ENCODE assay signal across 1 cellular context in the genomic region with DNA sequence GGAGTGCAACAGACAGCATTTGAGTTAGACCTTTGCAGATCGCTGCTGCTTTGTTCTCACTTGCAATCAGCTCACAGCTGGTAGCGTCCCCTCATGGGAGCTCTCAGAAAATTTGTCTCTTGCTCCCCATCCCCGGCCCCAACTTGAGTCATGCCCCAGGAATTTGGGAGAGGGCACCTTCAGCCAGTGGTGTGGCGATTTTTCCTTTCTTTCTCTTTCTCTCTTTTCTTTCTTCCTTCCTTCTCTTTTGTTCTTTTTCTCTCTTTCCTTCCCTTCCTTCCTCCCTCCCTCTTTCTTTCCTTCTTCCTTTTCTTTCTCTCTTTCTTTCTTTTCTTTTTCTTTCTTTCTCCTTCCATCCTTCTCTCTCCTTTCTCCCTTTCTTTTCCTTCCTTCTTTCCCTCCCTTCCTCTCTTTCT.
TF ChIP-seq lines count a peak whose summit lies in the region.

No MANE protein-coding gene starts in this region.

TF ChIP-seq in H1, 55 proteins besides CTCF, POLR2A, EP300 and RAD21:
- TF ChIP-seq TEAD4 (IDR thresholded peaks at IDR 0.05; ENCODE audit: low read depth, low read length) (peak; percentile 74), GTF2F1 (IDR thresholded peaks at IDR 0.05; ENCODE audit: borderline replicate concordance, low read depth, low read length) (no peak), POU5F1 (IDR thresholded peaks at IDR 0.05; ENCODE audit: low read depth, low read length) (no peak), EGR1 (IDR thresholded peaks at IDR 0.05; ENCODE audit: borderline replicate concordance, low read depth, low read length) (no peak), RBBP5 (IDR thresholded peaks at IDR 0.05; ENCODE audit: borderline replicate concordance, low read depth, low read length) (no peak), JUND (IDR thresholded peaks at IDR 0.05; ENCODE audit: low read length) (peak; percentile 97), JUN (IDR thresholded peaks at IDR 0.05; ENCODE audit: low read depth, low read length) (peak; percentile 79), SUZ12 (IDR thresholded peaks at IDR 0.05; ENCODE audit: low read length) (no peak), KDM4A (IDR thresholded peaks at IDR 0.05; ENCODE audit: low read depth, low read length, severe bottlenecking) (no peak), CHD1 (IDR thresholded peaks at IDR 0.05; ENCODE audit: low read depth, low read length) (no peak), SP1 (IDR thresholded peaks at IDR 0.05; ENCODE audit: low read depth, low read length) (0 out of 2 replicates have a peak, but pooled peaks have one; percentile 11), SIX5 (IDR thresholded peaks at IDR 0.05; ENCODE audit: low read depth, low read length) (no peak), KDM5A (IDR thresholded peaks at IDR 0.05; ENCODE audit: low read length) (no peak), TAF7 (optimal IDR thresholded peaks at IDR 0.05; ENCODE audit: borderline replicate concordance, low read depth, low read length) (no peak), SIN3A (conservative IDR thresholded peaks at IDR 0.05 in 1 of 2, IDR thresholded peaks at IDR 0.05 in 1 of 2; ENCODE audit: low read depth in 1 of 2, low read length in 2 of 2) (no peak), TAF1 (IDR thresholded peaks at IDR 0.05; ENCODE audit: low read depth, low read length) (no peak), KDM1A (IDR thresholded peaks at IDR 0.05; ENCODE audit: borderline replicate concordance, low read length) (0 out of 2 replicates have a peak, but pooled peaks have one; percentile 7), EZH2 (IDR thresholded peaks at IDR 0.05; ENCODE audit: low read depth, low read length, severe bottlenecking) (no peak), PHF8 (conservative IDR thresholded peaks at IDR 0.05; ENCODE audit: low read depth, low read length) (no peak), HDAC2 (IDR thresholded peaks at IDR 0.05; ENCODE audit: borderline replicate concordance in 1 of 2, low read depth in 2 of 2, low read length in 2 of 2) (no peak), NANOG (IDR thresholded peaks at IDR 0.05; ENCODE audit: insufficient read depth, low read depth, low read length, poor library complexity, severe bottlenecking) (no peak), SRF (IDR thresholded peaks at IDR 0.05; ENCODE audit: low read depth, low read length) (no peak), RXRA (IDR thresholded peaks at IDR 0.05; ENCODE audit: insufficient read depth, low read depth, low read length) (no peak)
- TF ChIP-seq, protein P1, sequence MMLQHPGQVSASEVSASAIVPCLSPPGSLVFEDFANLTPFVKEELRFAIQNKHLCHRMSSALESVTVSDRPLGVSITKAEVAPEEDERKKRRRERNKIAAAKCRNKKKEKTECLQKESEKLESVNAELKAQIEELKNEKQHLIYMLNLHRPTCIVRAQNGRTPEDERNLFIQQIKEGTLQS (IDR thresholded peaks at IDR 0.05; ENCODE audit: insufficient read depth, low read depth, low read length), result 0 out of 2 replicates have a peak, but pooled peaks have one; percentile 43
- TF ChIP-seq, protein P2, sequence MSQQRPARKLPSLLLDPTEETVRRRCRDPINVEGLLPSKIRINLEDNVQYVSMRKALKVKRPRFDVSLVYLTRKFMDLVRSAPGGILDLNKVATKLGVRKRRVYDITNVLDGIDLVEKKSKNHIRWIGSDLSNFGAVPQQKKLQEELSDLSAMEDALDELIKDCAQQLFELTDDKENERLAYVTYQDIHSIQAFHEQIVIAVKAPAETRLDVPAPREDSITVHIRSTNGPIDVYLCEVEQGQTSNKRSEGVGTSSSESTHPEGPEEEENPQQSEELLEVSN (IDR thresholded peaks at IDR 0.05), result no peak
- TF ChIP-seq, protein P3, sequence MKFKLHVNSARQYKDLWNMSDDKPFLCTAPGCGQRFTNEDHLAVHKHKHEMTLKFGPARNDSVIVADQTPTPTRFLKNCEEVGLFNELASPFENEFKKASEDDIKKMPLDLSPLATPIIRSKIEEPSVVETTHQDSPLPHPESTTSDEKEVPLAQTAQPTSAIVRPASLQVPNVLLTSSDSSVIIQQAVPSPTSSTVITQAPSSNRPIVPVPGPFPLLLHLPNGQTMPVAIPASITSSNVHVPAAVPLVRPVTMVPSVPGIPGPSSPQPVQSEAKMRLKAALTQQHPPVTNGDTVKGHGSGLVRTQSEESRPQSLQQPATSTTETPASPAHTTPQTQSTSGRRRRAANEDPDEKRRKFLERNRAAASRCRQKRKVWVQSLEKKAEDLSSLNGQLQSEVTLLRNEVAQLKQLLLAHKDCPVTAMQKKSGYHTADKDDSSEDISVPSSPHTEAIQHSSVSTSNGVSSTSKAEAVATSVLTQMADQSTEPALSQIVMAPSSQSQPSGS (IDR thresholded peaks at IDR 0.05; ENCODE audit: low read length), result peak; percentile 40; the same call in 1 of the 2 replicates
- TF ChIP-seq, protein P4, sequence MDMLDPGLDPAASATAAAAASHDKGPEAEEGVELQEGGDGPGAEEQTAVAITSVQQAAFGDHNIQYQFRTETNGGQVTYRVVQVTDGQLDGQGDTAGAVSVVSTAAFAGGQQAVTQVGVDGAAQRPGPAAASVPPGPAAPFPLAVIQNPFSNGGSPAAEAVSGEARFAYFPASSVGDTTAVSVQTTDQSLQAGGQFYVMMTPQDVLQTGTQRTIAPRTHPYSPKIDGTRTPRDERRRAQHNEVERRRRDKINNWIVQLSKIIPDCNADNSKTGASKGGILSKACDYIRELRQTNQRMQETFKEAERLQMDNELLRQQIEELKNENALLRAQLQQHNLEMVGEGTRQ (IDR thresholded peaks at IDR 0.05; ENCODE audit: low read length), result no peak
- TF ChIP-seq, protein P5, sequence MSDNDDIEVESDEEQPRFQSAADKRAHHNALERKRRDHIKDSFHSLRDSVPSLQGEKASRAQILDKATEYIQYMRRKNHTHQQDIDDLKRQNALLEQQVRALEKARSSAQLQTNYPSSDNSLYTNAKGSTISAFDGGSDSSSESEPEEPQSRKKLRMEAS (IDR thresholded peaks at IDR 0.05), result no peak
